ENCODE assay signal across 8 cellular contexts in genomic region chr4:7987148-7987989, GRCh38. TPM values are rescaled to one million over a fixed set of nuclear protein-coding genes. Genes with fewer than 3 reads are reported as not detected.
DNase-seq lines count a peak whose midpoint lies in the region; ATAC-seq and TF ChIP-seq lines count a peak whose summit lies in the region.

No MANE protein-coding gene starts in this region.

- H3K9me3 Mint-ChIP-seq in CD4-positive, alpha-beta T cell = no peaks in the 10 kb centered on the region

- 49 to 80% methylated on average over 2 to 10 of the region's 10 CpGs for WGBS in transverse colon (ENCODE audit: low coverage in 1 of 2), 2 donors

- peak; percentile 98 for TF ChIP-seq RAD21 in Ishikawa (IDR thresholded peaks at IDR 0.05; ENCODE audit: low read depth)

- H3K9me3 ChIP-seq in CD4-positive, alpha-beta T cell (ENCODE audit: control insufficient read depth, low read length) = no peaks in the 10 kb centered on the region
- no peaks in the 10 kb centered on the region for H3K9me3 ChIP-seq in transverse colon

- ATAC-seq in CD4-positive, alpha-beta T cell (ENCODE audit: poor library complexity) = peak; percentile 85
- peak; percentile 89 for ATAC-seq in GM19351 (IDR thresholded peaks at IDR 0.05; ENCODE audit: unreplicated experiment)
- peak; percentile 52 for ATAC-seq in omental fat pad (ENCODE audit: low FRiP score)

- H3K27me3 Mint-ChIP-seq in CD4-positive, alpha-beta T cell = no peaks in the 10 kb centered on the region

- peak; percentile 79 for TF ChIP-seq CTCF in CD4-positive, alpha-beta T cell (IDR thresholded peaks at IDR 0.05)
- TF ChIP-seq CTCF in RWPE1 (conservative IDR thresholded peaks at IDR 0.05; ENCODE audit: low read depth) (peak; percentile 90), omental fat pad (IDR thresholded peaks at IDR 0.05) (peak in 2 of 3 donors; percentile 37 to 45), transverse colon (IDR thresholded peaks at IDR 0.05) (peak; percentile 82 to 93 (median 85))

- peak; percentile 53 to 79 (median 69) for DNase-seq in CD4-positive, alpha-beta T cell
- peak; percentile 57 for DNase-seq in RWPE1 (ENCODE audit: low spot score)
- DNase-seq in activated T-helper 9 cell treated with anti-CD3 and anti-CD28 coated beads, Interleukin-2, amount 50 U/mL, for 16 hours (ENCODE audit: low read depth) = peak; percentile 63
- peak; percentile 38 for DNase-seq in foreskin melanocyte
- DNase-seq in omental fat pad (ENCODE audit: low spot score) = peak; percentile 78
- peak; percentile 79 for DNase-seq in transverse colon

- H3K36me3 Mint-ChIP-seq in CD4-positive, alpha-beta T cell (ENCODE audit: low read depth) = no peaks in the 10 kb centered on the region

- H3K4me1 ChIP-seq in transverse colon = peaks cover 0 to 18% (median 9%) of the 10 kb centered on the region in 4 donors

- peaks cover 7% of the 10 kb centered on the region for H3K4me1 Mint-ChIP-seq in CD4-positive, alpha-beta T cell (ENCODE audit: low read depth)

- TF ChIP-seq EP300 in Ishikawa (IDR thresholded peaks at IDR 0.05; ENCODE audit: borderline replicate concordance) (no peak), transverse colon (IDR thresholded peaks at IDR 0.05; ENCODE audit: low read depth) (no peak)

- POLR2A ChIA-PET in CD4-positive, alpha-beta T cell (lab: Charles Lee) = no interaction called here
- POLR2A ChIA-PET in RWPE1 (lab: Yijun Ruan, JAX; ENCODE audit: low non-redundant PET) = no interaction called here

- H3K27ac Mint-ChIP-seq in CD4-positive, alpha-beta T cell = no peak overlapping the region

- no peak for TF ChIP-seq POLR2A in transverse colon (IDR thresholded peaks at IDR 0.05)

- H3K27me3 ChIP-seq in CD4-positive, alpha-beta T cell (ENCODE audit: control insufficient read depth, insufficient read depth, low read length) = no peaks in the 10 kb centered on the region
- H3K27me3 ChIP-seq in transverse colon = no peaks in the 10 kb centered on the region

- in situ Hi-C loops in transverse colon (cut with MboI; ENCODE audit: low pct_ligation_motif_present in 1 of 4, low pct_unique_long_range_greater_than_20kb in 1 of 4, low sequenced_read_pairs in 3 of 4) = loop anchor here (5.0 to 10.0 kb wide), 3 partner anchors 183 to 190 kb away; no protein-coding TSS in a partner anchor

- intact Hi-C loops in CD4-positive, alpha-beta T cell (cut with DNase I, micrococcal nuclease) = loop anchor here (1.0 to 10.0 kb wide), 3 partner anchors 53 to 793 kb away; partner anchors contain the start of genes AFAP1 (in 1 of the 2) and SORCS2 (in 1 of the 2)
- intact Hi-C loops in transverse colon (cut with DNase I; ENCODE audit: low total_unique reads) = loop anchor here (2.0 kb wide), 1 partner anchor 183 kb away; no protein-coding TSS in a partner anchor

- no peak overlapping the region for H3K27ac ChIP-seq in CD4-positive, alpha-beta T cell (ENCODE audit: low read depth, low read length)
- H3K27ac ChIP-seq in RWPE1 (peak overlapping the region; percentile 81), transverse colon (no peak overlapping the region)

- no peaks in the 10 kb centered on the region for H3K36me3 ChIP-seq in transverse colon

- CTCF ChIA-PET in CD4-positive, alpha-beta T cell (lab: Charles Lee) = interaction anchor here (0.7 to 2.7 kb wide), 7 partner anchors 12 to 185 kb away, joined by 3 to 13 read pairs (median 3); no protein-coding TSS in a partner anchor
- CTCF ChIA-PET in RWPE1 (lab: Yijun Ruan, JAX) = interaction anchor here (0.6 to 3.8 kb wide), 9 partner anchors 19 to 256 kb away, joined by 3 to 23 read pairs (median 4); no protein-coding TSS in a partner anchor

- no peak overlapping the region for H3K4me3 ChIP-seq in transverse colon

- H3K4me3 Mint-ChIP-seq in CD4-positive, alpha-beta T cell = no peak overlapping the region

TF ChIP-seq in Ishikawa, 13 proteins besides CTCF, POLR2A, EP300 and RAD21:
- no peak for TF ChIP-seq USF1 (IDR thresholded peaks at IDR 0.05)
- no peak for TF ChIP-seq CEBPB (IDR thresholded peaks at IDR 0.05)
- no peak for TF ChIP-seq CREB1 (IDR thresholded peaks at IDR 0.05; ENCODE audit: low read depth)
- TF ChIP-seq TEAD4 (IDR thresholded peaks at IDR 0.05) = 0 out of 2 replicates have a peak, but pooled peaks have one; percentile 15
- TF ChIP-seq YY1 (IDR thresholded peaks at IDR 0.05; ENCODE audit: low read depth) = no peak
- TF ChIP-seq ZBTB7A (IDR thresholded peaks at IDR 0.05; ENCODE audit: low read depth) = no peak
- no peak for TF ChIP-seq TCF12 (IDR thresholded peaks at IDR 0.05; ENCODE audit: low read depth)
- TF ChIP-seq MAX (IDR thresholded peaks at IDR 0.05) = 0 out of 2 replicates have a peak, but pooled peaks have one; percentile 29
- no peak for TF ChIP-seq FOXM1 (IDR thresholded peaks at IDR 0.05; ENCODE audit: borderline replicate concordance, low read depth)
- no peak for TF ChIP-seq TAF1 (IDR thresholded peaks at IDR 0.05; ENCODE audit: low read depth)
- TF ChIP-seq REST (IDR thresholded peaks at IDR 0.05; ENCODE audit: low read depth) = no peak
- no peak for TF ChIP-seq EGR1 (IDR thresholded peaks at IDR 0.05)
- no peak for TF ChIP-seq NFIC (IDR thresholded peaks at IDR 0.05)

RNA-seq across cellular contexts. Expression of gene AFAP1, which starts 47.7 kb away (rescaled TPM):
- 10 to 100 TPM in 1 of 2 experiments, 1 to 10 TPM in 1; 9.8 to 10.9 TPM for total RNA-seq in CD4-positive, alpha-beta T cell
- 10 to 100 TPM; 24.6 to 35.5 (median 26.9) TPM for total RNA-seq in omental fat pad
- 10 to 100 TPM; 25.1 to 56.9 (median 26.4) TPM for total RNA-seq in transverse colon
